ENCODE assay signal across 19 cellular contexts in the genomic region with DNA sequence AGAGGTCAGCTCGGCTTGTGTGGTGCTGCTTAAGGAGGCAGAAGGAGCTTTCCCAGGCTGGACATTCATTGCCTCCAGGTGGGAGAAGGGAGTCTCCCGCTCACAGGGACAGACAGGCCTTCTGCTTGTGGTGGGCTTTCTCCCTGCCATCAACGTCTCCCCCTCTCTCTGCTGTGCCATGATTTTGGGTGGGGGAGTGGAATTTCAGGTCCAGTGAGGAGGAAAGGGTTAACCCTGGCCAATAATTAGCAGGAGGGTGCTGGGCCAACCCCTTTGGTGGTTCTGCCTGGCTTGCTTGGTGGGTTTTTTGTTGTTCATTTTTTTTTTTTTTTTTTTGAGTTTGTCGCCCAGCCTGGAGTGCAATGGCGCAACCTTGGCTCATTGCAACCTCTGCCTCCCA.
"Had no signal": no experiment of that assay in that cellular context is flagged by ENCODE, and none has a peak within 500 bp of the region (broad histone marks: within the 10 kb centered on the region; RNA-seq: fewer than 3 reads in every experiment).

No MANE protein-coding gene starts in this region.

- ATAC-seq: activated CD8-positive, alpha-beta T cell treated with anti-CD3 and anti-CD28 coated beads, Interleukin-2, amount 10 ng/mL, durations not matched to agents 7 days and 5 days; WTC11 had no signal

- DNase-seq: activated CD4-positive, alpha-beta T cell treated with anti-CD3 and anti-CD28 coated beads for 48 hours; activated CD4-positive, alpha-beta T cell treated with anti-CD3 and anti-CD28 coated beads, Interleukin-2, amount 50 U/mL, for 4 hours; activated CD4-positive, CD25-positive, alpha-beta regulatory T cell treated with anti-CD3 and anti-CD28 coated beads, Interleukin-2, amount 50 U/mL, for 72 hours; activated CD8-positive, alpha-beta memory T cell treated with anti-CD3 and anti-CD28 coated beads, Interleukin-2, amount 50 U/mL, for 48 hours; activated CD8-positive, alpha-beta T cell treated with anti-CD3 and anti-CD28 coated beads, Interleukin-2, amount 10 ng/mL, durations not matched to agents 7 days and 5 days; activated naive CD4-positive, alpha-beta T cell treated with anti-CD3 and anti-CD28 coated beads, Interleukin-2, amount 50 U/mL, for 16 hours; activated naive CD8-positive, alpha-beta T cell treated with anti-CD3 and anti-CD28 coated beads, Interleukin-2, amount 10 ng/mL, durations not matched to agents 7 days and 5 days; activated T-cell treated with anti-CD3 and anti-CD28 coated beads, Interleukin-2, amount 50 U/mL, for 1 hour; adrenal gland; anterior cingulate cortex; KG1; NCI-H1048; NCI-H146; NCI-H187 treated with DMSO at 0.1 percent for 48 hours; NCI-H2081 treated with DMSO at 0.1 percent for 48 hours; NCI-H446; SHP77 treated with DMSO at 0.1 percent for 48 hours had no signal

- H3K36me3 ChIP-seq: adrenal gland had no signal

- H3K4me3 ChIP-seq: adrenal gland had no signal

- H3K4me3 Mint-ChIP-seq: activated CD8-positive, alpha-beta T cell treated with anti-CD3 and anti-CD28 coated beads, Interleukin-2, amount 10 ng/mL, durations not matched to agents 7 days and 5 days; activated naive CD8-positive, alpha-beta T cell treated with anti-CD3 and anti-CD28 coated beads, Interleukin-2, amount 10 ng/mL, durations not matched to agents 7 days and 5 days; T-helper 1 cell treated with Interleukin-12 subunit alpha and Interleukin-12 subunit beta and Interleukin-4 antibody, amounts not matched to agents 30 μg/mL and 1 μg/mL, for 36 hours; WTC11 had no signal

- H3K27me3 ChIP-seq: adrenal gland had no signal

- H3K27ac Mint-ChIP-seq: activated CD8-positive, alpha-beta T cell treated with anti-CD3 and anti-CD28 coated beads, Interleukin-2, amount 10 ng/mL, durations not matched to agents 7 days and 5 days; activated naive CD8-positive, alpha-beta T cell treated with anti-CD3 and anti-CD28 coated beads, Interleukin-2, amount 10 ng/mL, durations not matched to agents 7 days and 5 days; T-helper 1 cell treated with Interleukin-12 subunit alpha and Interleukin-12 subunit beta and Interleukin-4 antibody, amounts not matched to agents 30 μg/mL and 1 μg/mL, for 36 hours; WTC11 had no signal

- H3K36me3 Mint-ChIP-seq: activated naive CD8-positive, alpha-beta T cell treated with anti-CD3 and anti-CD28 coated beads, Interleukin-2, amount 10 ng/mL, durations not matched to agents 7 days and 5 days; WTC11 had no signal

- H3K9me3 ChIP-seq: adrenal gland had no signal

- H3K27ac ChIP-seq: adrenal gland had no signal

- H3K9me3 Mint-ChIP-seq: activated naive CD8-positive, alpha-beta T cell treated with anti-CD3 and anti-CD28 coated beads, Interleukin-2, amount 10 ng/mL, durations not matched to agents 7 days and 5 days; T-helper 1 cell treated with Interleukin-12 subunit alpha and Interleukin-12 subunit beta and Interleukin-4 antibody, amounts not matched to agents 30 μg/mL and 1 μg/mL, for 36 hours; WTC11 had no signal
